ENCODE assay signal across 10 cellular contexts in the genomic region with DNA sequence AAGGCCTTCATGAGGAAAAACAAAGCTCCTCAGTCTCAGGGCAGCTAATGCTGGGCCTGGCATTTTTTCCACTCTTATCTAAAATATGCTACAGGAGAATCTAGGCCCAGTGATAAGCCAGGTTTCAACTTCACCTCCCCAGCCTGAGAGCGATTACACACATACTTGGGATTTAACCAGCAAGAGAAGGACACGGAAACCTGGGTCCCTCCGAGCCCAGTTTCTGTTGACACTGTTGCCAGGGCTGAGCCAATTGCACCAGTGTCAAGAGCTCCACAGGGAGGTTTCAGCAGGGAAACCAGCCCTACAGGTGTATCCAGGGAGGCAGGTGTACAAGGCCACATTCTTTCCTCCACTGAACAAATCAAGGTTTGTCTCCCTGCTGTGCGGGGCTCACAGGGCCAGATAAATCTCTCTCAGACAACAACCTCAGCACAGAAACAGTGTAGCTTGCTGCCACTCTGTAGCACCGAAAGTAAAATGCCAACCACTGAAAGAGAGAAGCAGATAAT.
DNase-seq lines count a peak whose midpoint lies in the region; ATAC-seq and TF ChIP-seq lines count a peak whose summit lies in the region.
"Had no signal": no experiment of that assay in that cellular context is flagged by ENCODE, and none has a peak within 500 bp of the region (broad histone marks: within the 10 kb centered on the region; RNA-seq: fewer than 3 reads in every experiment).

No MANE protein-coding gene starts in this region.

- BruUV-seq in PC-3 (replicated peaks; lab: Mats Ljungman, UMichigan) = no TSS peak

- H3K36me3 Mint-ChIP-seq in H9 (ENCODE audit: insufficient read depth in 1 of 3, low read depth in 3 of 3) = no peaks in the 10 kb centered on the region
- no peaks in the 10 kb centered on the region for H3K36me3 Mint-ChIP-seq in naive thymus-derived CD4-positive, alpha-beta T cell

- peak overlapping the region; percentile 98 to 99 (median 99) for H3K27ac Mint-ChIP-seq in H9
- H3K27ac Mint-ChIP-seq in naive thymus-derived CD4-positive, alpha-beta T cell = no peak overlapping the region
- H3K27ac Mint-ChIP-seq: stimulated activated naive CD8-positive, alpha-beta T cell treated with anti-CD3 and anti-CD28 coated beads, Interleukin-15, Interleukin-2, amounts not matched to agents 100 ng/mL and 50 ng/mL, for 24 hours had no signal

- no peak overlapping the region for H2BK5ac ChIP-seq in H9 (ENCODE audit: insufficient read length, low read length)

- H4K8ac ChIP-seq in H9 (replicated peaks; ENCODE audit: insufficient read length, low read depth, low read length) = no peak overlapping the region

- H3K23me2 ChIP-seq in H9 (ENCODE audit: insufficient read length, low read depth, low read length, poor library complexity, severe bottlenecking) = no peaks in the 10 kb centered on the region

- no peak overlapping the region for H3K4me3 Mint-ChIP-seq in H9
- H3K4me3 Mint-ChIP-seq in naive thymus-derived CD4-positive, alpha-beta T cell = no peak overlapping the region
- H3K4me3 Mint-ChIP-seq: stimulated activated naive CD8-positive, alpha-beta T cell treated with anti-CD3 and anti-CD28 coated beads, Interleukin-15, Interleukin-2, amounts not matched to agents 100 ng/mL and 50 ng/mL, for 24 hours had no signal

- no peak overlapping the region for H4K91ac ChIP-seq in H9 (ENCODE audit: insufficient read length, low read depth, low read length)

- H3F3A ChIP-seq in PC-3 (ENCODE audit: low read length, unreplicated experiment) = no peaks in the 10 kb centered on the region

- no peaks in the 10 kb centered on the region for H3K9me3 Mint-ChIP-seq in H9
- H3K9me3 Mint-ChIP-seq in naive thymus-derived CD4-positive, alpha-beta T cell = peaks cover 0 to 8% (median 0%) of the 10 kb centered on the region in 11 donors
- H3K9me3 Mint-ChIP-seq: stimulated activated naive CD8-positive, alpha-beta T cell treated with anti-CD3 and anti-CD28 coated beads, Interleukin-15, Interleukin-2, amounts not matched to agents 100 ng/mL and 50 ng/mL, for 24 hours had no signal

- POLR2A ChIA-PET in PC-3 (lab: Charles Lee; ENCODE audit: unreplicated experiment) = interaction anchor here (0.6 kb wide), 1 partner anchor 64 kb away, joined by 3 read pairs; no protein-coding TSS in a partner anchor
- POLR2A ChIA-PET in naive thymus-derived CD4-positive, alpha-beta T cell (lab: Charles Lee) = no interaction called here

- DNase-seq in H9 = peak; percentile 89
- peak; percentile 77 for DNase-seq in PC-3
- no peak for DNase-seq in left ventricle myocardium superior
- no peak for DNase-seq in psoas muscle
- no peak for DNase-seq in HuH-7 (ENCODE audit: low spot score)
- no peak for DNase-seq in naive thymus-derived CD4-positive, alpha-beta T cell
- DNase-seq in stimulated activated naive CD8-positive, alpha-beta T cell treated with anti-CD3 and anti-CD28 coated beads, Interleukin-15, Interleukin-2, amounts not matched to agents 100 U/mL and 50 U/mL, for 24 hours = no peak
- DNase-seq in putamen (ENCODE audit: low spot score) = no peak
- DNase-seq: activated CD8-positive, alpha-beta memory T cell treated with anti-CD3 and anti-CD28 coated beads for 24 hours had no signal

- CTCF ChIA-PET in PC-3 (lab: Charles Lee) = interaction anchor here (0.6 kb wide), 1 partner anchor 15 kb away, joined by 3 read pairs; no protein-coding TSS in a partner anchor
- CTCF ChIA-PET in naive thymus-derived CD4-positive, alpha-beta T cell (lab: Charles Lee) = no interaction called here

- H3K36me3 ChIP-seq in PC-3 (ENCODE audit: low read depth, low read length) (no peaks in the 10 kb centered on the region), psoas muscle (ENCODE audit: insufficient read depth in 1 of 2, low read depth in 1 of 2) (no peaks in the 10 kb centered on the region)
- no peaks in the 10 kb centered on the region for H3K36me3 ChIP-seq in naive thymus-derived CD4-positive, alpha-beta T cell (ENCODE audit: control insufficient read depth in 2 of 3, insufficient read depth in 3 of 3, low read length in 3 of 3)

- H2AK5ac ChIP-seq in H9 (ENCODE audit: insufficient read length, low read length) = peak overlapping the region; percentile 30

- intact Hi-C loops in PC-3 (cut with micrococcal nuclease) = loop anchor here (2.0 to 5.0 kb wide), 2 partner anchors 85 to 164 kb away; a partner anchor contains a TSS
- intact Hi-C loops in left ventricle myocardium superior (cut with micrococcal nuclease) = no loop called here
- intact Hi-C loops in psoas muscle (cut with DNase I) = no loop called here
- intact Hi-C loops in naive thymus-derived CD4-positive, alpha-beta T cell (cut with micrococcal nuclease) = no loop called here

- H3K27ac ChIP-seq in H9 (ENCODE audit: insufficient read length, low read depth, low read length) (peak overlapping the region; percentile 87), PC-3 (ENCODE audit: low read length) (peak overlapping the region; percentile 90), psoas muscle (peak overlapping the region; percentile 64)
- no peak overlapping the region for H3K27ac ChIP-seq in naive thymus-derived CD4-positive, alpha-beta T cell (ENCODE audit: low read depth, low read length)

- H3K4me2 ChIP-seq in H9 (ENCODE audit: insufficient read depth, insufficient read length, low read length) (no peak overlapping the region), PC-3 (ENCODE audit: low read length) (peak overlapping the region; percentile 80)

- no CpG with 5 or more reads among the region's 5 CpGs for WGBS in H9 (ENCODE audit: extremely low coverage, insufficient read length, low lambda C conversion rate)
- WGBS in psoas muscle, 3 donors = 27 to 38% (median 27%) methylated on average over 5 of the region's 5 CpGs

- peak overlapping the region; percentile 12 for H2BK12ac ChIP-seq in H9 (ENCODE audit: insufficient read length, low read depth, low read length)

- H4K20me1 ChIP-seq in H9 (ENCODE audit: control insufficient read depth, insufficient read depth, insufficient read length) (no peaks in the 10 kb centered on the region), PC-3 (ENCODE audit: low read length) (no peaks in the 10 kb centered on the region)

- H2BK120ac ChIP-seq in H9 (ENCODE audit: low read depth, low read length, poor library complexity, severe bottlenecking) = peak overlapping the region; percentile 64

- TF ChIP-seq CTCF in H9 (conservative IDR thresholded peaks at IDR 0.05) (no peak), PC-3 (conservative IDR thresholded peaks at IDR 0.05; ENCODE audit: low read depth, low read length) (no peak), psoas muscle (IDR thresholded peaks at IDR 0.05) (no peak)

- no peak overlapping the region for H2AFZ ChIP-seq in H9 (ENCODE audit: low read length)
- no peak overlapping the region for H2AFZ ChIP-seq in PC-3 (ENCODE audit: low read length)

- H3T11ph ChIP-seq in H9 (ENCODE audit: low read length) = peak overlapping the region; percentile 87

- H3K27me3 ChIP-seq in H9 (ENCODE audit: insufficient read depth, low read length) = no peaks in the 10 kb centered on the region
- no peaks in the 10 kb centered on the region for H3K27me3 ChIP-seq in PC-3 (ENCODE audit: low read length)
- no peaks in the 10 kb centered on the region for H3K27me3 ChIP-seq in psoas muscle (ENCODE audit: insufficient read depth in 3 of 3, low read length in 2 of 3)
- no peaks in the 10 kb centered on the region for H3K27me3 ChIP-seq in naive thymus-derived CD4-positive, alpha-beta T cell (ENCODE audit: control insufficient read depth in 2 of 2, insufficient read depth in 2 of 2, low read length in 2 of 2)

- ATAC-seq in PC-3 (peak; percentile 33), left ventricle myocardium superior (peak; percentile 69), psoas muscle (peak; percentile 25 to 47 (median 36))
- no peak for ATAC-seq in naive thymus-derived CD4-positive, alpha-beta T cell
- ATAC-seq in stimulated activated naive CD8-positive, alpha-beta T cell treated with anti-CD3 and anti-CD28 coated beads, Interleukin-15, Interleukin-2, amounts not matched to agents 100 U/mL and 50 U/mL, for 24 hours = no peak

- H3K4me1 Mint-ChIP-seq in H9 = peaks cover 53 to 60% of the 10 kb centered on the region in 2 experiments
- H3K4me1 Mint-ChIP-seq in naive thymus-derived CD4-positive, alpha-beta T cell = peaks cover 0 to 5% (median 0%) of the 10 kb centered on the region in 7 donors

- H4K5ac ChIP-seq in H9 (ENCODE audit: insufficient read length, low read depth, low read length) = peak overlapping the region; percentile 31

- peaks cover 2% of the 10 kb centered on the region; the same call in 1 of the 2 replicates for H3K79me2 ChIP-seq in H9 (ENCODE audit: insufficient read depth, low read length)
- peaks cover 11% of the 10 kb centered on the region for H3K79me2 ChIP-seq in PC-3 (ENCODE audit: low read length)

- no peak overlapping the region for H2BK15ac ChIP-seq in H9 (ENCODE audit: low read depth, low read length)

- peak overlapping the region; percentile 38; the same call in 1 of the 2 replicates for H3K14ac ChIP-seq in H9 (ENCODE audit: insufficient read depth, low read length)

- H3K9ac ChIP-seq in H9 (ENCODE audit: extremely low read depth, insufficient read length, low read length) (peak overlapping the region; percentile 27), PC-3 (ENCODE audit: low read length) (peak overlapping the region; percentile 64)

- H3K4ac ChIP-seq in H9 (ENCODE audit: low read depth, low read length) = peak overlapping the region; percentile 26; the same call in 1 of the 2 replicates

- no peak overlapping the region for H3K56ac ChIP-seq in H9 (ENCODE audit: insufficient read length, low read depth, low read length)

- H3K4me1 ChIP-seq in H9 (ENCODE audit: insufficient read depth, low read length) (peaks cover 7% of the 10 kb centered on the region), PC-3 (ENCODE audit: insufficient read depth, low read length) (peaks cover 58% of the 10 kb centered on the region), psoas muscle (peaks cover 29% of the 10 kb centered on the region)
- no peaks in the 10 kb centered on the region for H3K4me1 ChIP-seq in naive thymus-derived CD4-positive, alpha-beta T cell (ENCODE audit: control insufficient read depth in 2 of 2, insufficient read depth in 2 of 2, low read length in 2 of 2)

- H3K9me3 ChIP-seq in H9 (ENCODE audit: control insufficient read depth, low read depth, low read length) (no peaks in the 10 kb centered on the region), PC-3 (ENCODE audit: low read length) (no peaks in the 10 kb centered on the region), psoas muscle (no peaks in the 10 kb centered on the region)
- no peaks in the 10 kb centered on the region for H3K9me3 ChIP-seq in naive thymus-derived CD4-positive, alpha-beta T cell (ENCODE audit: control insufficient read depth in 2 of 3, low read length in 3 of 3)

- no peaks in the 10 kb centered on the region for H3K9me2 ChIP-seq in PC-3 (replicated peaks; ENCODE audit: low read length)

- no peak overlapping the region for H3K23ac ChIP-seq in H9 (ENCODE audit: insufficient read length, low read depth, low read length)

- peak overlapping the region; percentile 78 for H3K18ac ChIP-seq in H9 (ENCODE audit: insufficient read length, low read depth, low read length)

- H3K79me1 ChIP-seq in H9 (ENCODE audit: insufficient read depth, low read depth, low read length, poor library complexity, severe bottlenecking) = no peaks in the 10 kb centered on the region

- H3K27me3 Mint-ChIP-seq in H9 (ENCODE audit: low read depth) = peaks cover under 1% of the 10 kb centered on the region; the same call in 1 of the 2 replicates
- peaks cover 0 to 26% (median 4%) of the 10 kb centered on the region in 5 donors for H3K27me3 Mint-ChIP-seq in naive thymus-derived CD4-positive, alpha-beta T cell

- H3K4me3 ChIP-seq in PC-3 (ENCODE audit: low read length) = peak overlapping the region; percentile 30; the same call in 1 of the 2 replicates
- H3K4me3 ChIP-seq in psoas muscle = peak overlapping the region; percentile 62
- no peak overlapping the region for H3K4me3 ChIP-seq in naive thymus-derived CD4-positive, alpha-beta T cell (ENCODE audit: low read length)

- H2BK20ac ChIP-seq in H9 (ENCODE audit: low read depth, low read length, poor library complexity, severe bottlenecking) = no peak overlapping the region

Comparison
In these comparisons a context has a peak if more than half of its experiments do, and no peak if none do; other contexts are left out.
1. DNase-seq: peak in H9 (single experiment) and PC-3 (single experiment); none in left ventricle myocardium superior (single experiment), psoas muscle (0 of 2), HuH-7 (single experiment), naive thymus-derived CD4-positive, alpha-beta T cell (0 of 9), stimulated activated naive CD8-positive, alpha-beta T cell treated with anti-CD3 and anti-CD28 coated beads, Interleukin-15, Interleukin-2, amounts not matched to agents 100 U/mL and 50 U/mL, for 24 hours (single experiment) and putamen (single experiment).
2. H3K27ac Mint-ChIP-seq: peak in H9 (3 of 3); none in naive thymus-derived CD4-positive, alpha-beta T cell (0 of 9).
3. ATAC-seq: peak in PC-3 (single experiment), left ventricle myocardium superior (single experiment) and psoas muscle (4 of 4); none in naive thymus-derived CD4-positive, alpha-beta T cell (single experiment) and stimulated activated naive CD8-positive, alpha-beta T cell treated with anti-CD3 and anti-CD28 coated beads, Interleukin-15, Interleukin-2, amounts not matched to agents 100 U/mL and 50 U/mL, for 24 hours (single experiment).